Comparison of ENCODE assay signal across 19 cellular contexts in the genomic region with DNA sequence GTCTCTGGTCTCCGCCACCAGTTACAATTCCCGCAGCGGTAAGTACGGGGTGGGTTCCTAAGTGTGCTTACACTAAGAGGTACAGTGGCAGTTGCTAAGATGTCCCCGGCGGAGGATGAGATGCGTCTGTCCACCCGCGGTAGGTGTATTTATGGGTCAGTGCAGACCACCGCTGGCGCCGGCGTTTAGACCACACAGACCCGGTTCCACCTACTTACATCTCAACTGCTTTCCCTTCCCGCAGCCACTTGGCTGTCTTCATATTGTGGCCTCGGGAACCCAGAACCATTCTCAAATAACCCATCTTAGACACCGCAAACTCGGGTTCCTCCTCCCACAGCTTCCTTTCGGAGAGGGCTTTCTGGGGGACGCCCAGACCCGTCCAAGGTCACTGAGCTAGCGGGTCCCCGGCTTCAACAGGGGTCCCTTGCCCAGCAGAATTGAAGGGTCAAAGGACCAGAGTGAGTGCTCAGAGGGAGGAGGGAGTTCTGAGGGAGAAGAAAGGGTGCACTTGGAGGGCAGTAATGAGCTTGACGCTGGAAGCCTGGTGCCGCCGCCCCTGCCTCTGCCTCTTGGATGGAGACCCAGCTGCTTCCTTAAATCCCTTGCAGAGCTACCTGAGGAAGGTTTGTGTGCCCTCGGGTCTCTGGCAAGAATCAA. TPM values are rescaled to one million over a fixed set of nuclear protein-coding genes. Genes with fewer than 3 reads are reported as not detected.
DNase-seq lines count a peak whose midpoint lies in the region; ATAC-seq and TF ChIP-seq lines count a peak whose summit lies in the region.
"Had no signal": no experiment of that assay in that cellular context is flagged by ENCODE, and none has a peak within 500 bp of the region (broad histone marks: within the 10 kb centered on the region; RNA-seq: fewer than 3 reads in every experiment).

No MANE protein-coding gene starts in this region.

- H3K79me1 ChIP-seq in trophoblast cell (ENCODE audit: low read length), result no peaks in the 10 kb centered on the region

- H4K91ac ChIP-seq in trophoblast cell (ENCODE audit: low read depth, low read length), result no peak overlapping the region

- H3K14ac ChIP-seq in trophoblast cell (ENCODE audit: low read length), result no peak overlapping the region

- H3K36me3 Mint-ChIP-seq in GM23338 (ENCODE audit: low read depth) (no peaks in the 10 kb centered on the region; the same call in 2 of the 3 replicates), type B pancreatic cell (no peaks in the 10 kb centered on the region)
- no peaks in the 10 kb centered on the region for H3K36me3 Mint-ChIP-seq in central memory CD8-positive, alpha-beta T cell (ENCODE audit: insufficient read depth)

- peak overlapping the region; percentile 93 for H3K4me3 ChIP-seq in GM23338
- H3K4me3 ChIP-seq in trophoblast cell (ENCODE audit: low read depth, low read length), result peak overlapping the region; percentile 12
- H3K4me3 ChIP-seq: prostate gland, SJSA1, thyroid gland had no signal

- ATAC-seq in GM23338, result peak; percentile 2
- no peak for ATAC-seq in central memory CD8-positive, alpha-beta T cell (replicated peaks; ENCODE audit: extremely low read depth, poor library complexity, severe bottlenecking)
- ATAC-seq: left cardiac atrium; PC-3; stimulated activated effector memory CD8-positive, alpha-beta T cell treated with anti-CD3 and anti-CD28 coated beads, Interleukin-12 subunit alpha, Interleukin-12 subunit beta, amount 100 ng/mL, for 72 hours had no signal

- no peak overlapping the region for H2BK5ac ChIP-seq in trophoblast cell (ENCODE audit: low read depth, low read length, poor library complexity)

- H3K27ac Mint-ChIP-seq in GM23338 (no peak overlapping the region), type B pancreatic cell (no peak overlapping the region)
- no peak overlapping the region for H3K27ac Mint-ChIP-seq in central memory CD8-positive, alpha-beta T cell (ENCODE audit: low read depth)
- H3K27ac Mint-ChIP-seq: stimulated activated effector memory CD8-positive, alpha-beta T cell treated with anti-CD3 and anti-CD28 coated beads, Interleukin-12 subunit alpha, Interleukin-12 subunit beta, amount 100 ng/mL, for 72 hours had no signal

- no peak overlapping the region for H3K9ac ChIP-seq in trophoblast cell (ENCODE audit: low read length)

- no peak overlapping the region for H4K12ac ChIP-seq in trophoblast cell (ENCODE audit: low read depth, low read length)

- H3K27me3 Mint-ChIP-seq in GM23338 (ENCODE audit: insufficient read depth, low read depth, poor library complexity), result peaks cover 22% of the 10 kb centered on the region
- peaks cover 2% of the 10 kb centered on the region for H3K27me3 Mint-ChIP-seq in central memory CD8-positive, alpha-beta T cell
- peaks cover 20% of the 10 kb centered on the region for H3K27me3 Mint-ChIP-seq in type B pancreatic cell

- peaks cover 23% of the 10 kb centered on the region for H3F3A ChIP-seq in GM23338 (replicated peaks; ENCODE audit: low read depth)

- H4K20me1 ChIP-seq in GM23338 (replicated peaks; ENCODE audit: insufficient read depth), result no peaks in the 10 kb centered on the region

- peaks cover 30% of the 10 kb centered on the region for H3K4me1 Mint-ChIP-seq in GM23338
- H3K4me1 Mint-ChIP-seq in central memory CD8-positive, alpha-beta T cell, result peaks cover 25% of the 10 kb centered on the region
- peaks cover 23% of the 10 kb centered on the region for H3K4me1 Mint-ChIP-seq in type B pancreatic cell (ENCODE audit: unreplicated experiment)

- no peak overlapping the region for H2BK12ac ChIP-seq in trophoblast cell (ENCODE audit: low read length)

- H3K18ac ChIP-seq in trophoblast cell (ENCODE audit: low read length), result no peak overlapping the region

- no peak overlapping the region for H3K4me3 Mint-ChIP-seq in GM23338
- peak overlapping the region; percentile 31 for H3K4me3 Mint-ChIP-seq in central memory CD8-positive, alpha-beta T cell
- no peak overlapping the region for H3K4me3 Mint-ChIP-seq in type B pancreatic cell
- H3K4me3 Mint-ChIP-seq: stimulated activated effector memory CD8-positive, alpha-beta T cell treated with anti-CD3 and anti-CD28 coated beads, Interleukin-12 subunit alpha, Interleukin-12 subunit beta, amount 100 ng/mL, for 72 hours had no signal

- H3K9me3 Mint-ChIP-seq in GM23338 (no peaks in the 10 kb centered on the region; the same call in 2 of the 3 replicates), type B pancreatic cell (no peaks in the 10 kb centered on the region)
- H3K9me3 Mint-ChIP-seq in central memory CD8-positive, alpha-beta T cell, result no peaks in the 10 kb centered on the region
- H3K9me3 Mint-ChIP-seq: stimulated activated effector memory CD8-positive, alpha-beta T cell treated with anti-CD3 and anti-CD28 coated beads, Interleukin-12 subunit alpha, Interleukin-12 subunit beta, amount 100 ng/mL, for 72 hours had no signal

- no CpG with 5 or more reads among the region's 27 CpGs for WGBS in trophoblast cell (ENCODE audit: extremely low coverage, insufficient coverage, insufficient read length)

- H3K27me3 ChIP-seq in GM23338 (ENCODE audit: insufficient read depth), result peaks cover 85% of the 10 kb centered on the region
- peaks cover 85% of the 10 kb centered on the region for H3K27me3 ChIP-seq in trophoblast cell (ENCODE audit: insufficient read depth, low read length)

- TF ChIP-seq CTCF in GM23338 (conservative IDR thresholded peaks at IDR 0.05; ENCODE audit: low read depth in 2 of 2) (no peak), type B pancreatic cell (conservative IDR thresholded peaks at IDR 0.05) (no peak)

- H3K79me2 ChIP-seq in GM23338 (replicated peaks; ENCODE audit: insufficient read depth), result peaks cover 11% of the 10 kb centered on the region; the same call in 1 of the 2 replicates
- H3K79me2 ChIP-seq in trophoblast cell (ENCODE audit: control insufficient read depth, insufficient read depth, low read length, poor library complexity), result no peaks in the 10 kb centered on the region

- no peak overlapping the region for H2AK5ac ChIP-seq in trophoblast cell (ENCODE audit: low read length)

- H3K23ac ChIP-seq in trophoblast cell (ENCODE audit: low read length), result no peak overlapping the region

- H3K4me2 ChIP-seq in GM23338 (peak overlapping the region; percentile 90), trophoblast cell (ENCODE audit: low read length) (no peak overlapping the region)

- H3K36me3 ChIP-seq in GM23338 (ENCODE audit: insufficient read depth) (no peaks in the 10 kb centered on the region), trophoblast cell (ENCODE audit: control insufficient read depth in 1 of 2, insufficient read depth in 2 of 2, low read length in 2 of 2) (no peaks in the 10 kb centered on the region)
- H3K36me3 ChIP-seq: ascending aorta, prostate gland, SJSA1, thyroid gland had no signal

- no peak overlapping the region for H4K8ac ChIP-seq in trophoblast cell (ENCODE audit: low read depth, low read length)

- H2AFZ ChIP-seq in GM23338 (peak overlapping the region; percentile 44), trophoblast cell (ENCODE audit: insufficient read depth, low read length, poor library complexity) (no peak overlapping the region)

- H3K4ac ChIP-seq in trophoblast cell (ENCODE audit: low read depth, low read length), result no peak overlapping the region

- peaks cover 48% of the 10 kb centered on the region for H3K4me1 ChIP-seq in GM23338 (ENCODE audit: insufficient read depth)
- peaks cover 0 to 14% of the 10 kb centered on the region in 2 experiments for H3K4me1 ChIP-seq in trophoblast cell (ENCODE audit: control insufficient read depth in 1 of 2, insufficient read depth in 2 of 2, low read length in 2 of 2)

- peaks cover 2% of the 10 kb centered on the region for H3K9me3 ChIP-seq in trophoblast cell (ENCODE audit: insufficient read depth, low read depth, low read length)
- H3K9me3 ChIP-seq: ascending aorta, prostate gland, thyroid gland had no signal

- H3K9me2 ChIP-seq in GM23338 (ENCODE audit: insufficient read depth), result no peaks in the 10 kb centered on the region

- H3K27ac ChIP-seq in GM23338 (ENCODE audit: low read depth) (no peak overlapping the region), trophoblast cell (ENCODE audit: low read depth, low read length) (no peak overlapping the region)
- H3K27ac ChIP-seq: ascending aorta, epithelial cell of prostate, prostate gland, SJSA1, thyroid gland had no signal

- DNase-seq in GM23338 (ENCODE audit: low spot score) (peak; percentile 77), iPS-NIHi11 (ENCODE audit: low spot score) (peak; percentile 49), trophoblast cell (no peak), type B pancreatic cell (ENCODE audit: extremely low spot score, unreplicated experiment) (no peak), NCI-H1417 treated with DMSO at 0.1 percent for 48 hours (lab: John Stamatoyannopoulos, UW) (no peak), mesenteric fat pad (ENCODE audit: low spot score) (no peak), DMS 273 treated with DMSO at 0.1 percent for 48 hours (lab: John Stamatoyannopoulos, UW) (no peak)
- DNase-seq in central memory CD8-positive, alpha-beta T cell (ENCODE audit: low spot score in 2 of 2), result no peak
- DNase-seq: activated CD4-positive, alpha-beta T cell treated with anti-CD3 and anti-CD28 coated beads for 1 hour; left cardiac atrium; NCI-H526 treated with DMSO at 0.1 percent for 48 hours; PC-3; T-helper 9 cell; thyroid gland had no signal

- H2BK120ac ChIP-seq in trophoblast cell (ENCODE audit: insufficient read depth, low read length, poor library complexity), result no peak overlapping the region

TF ChIP-seq in GM23338, 12 proteins besides CTCF, POLR2A, EP300 and RAD21 (continues in another document):
- TF ChIP-seq CREB1 (CRISPR knock-in tag; IDR thresholded peaks at IDR 0.05; ENCODE audit: low read depth), result 0 out of 2 replicates have a peak, but pooled peaks have one; percentile 3

RNA-seq across cellular contexts. Expression of gene NR5A2, which starts 8.6 kb away (rescaled TPM):
- total RNA-seq in GM23338 (2014; rRNA removed; shearing (Covaris generic)), result 8.8 and 13.1 TPM in 2 replicates
- polyA plus RNA-seq in GM23338 (2016; fragmentation: Nextera tagmentation; extraction: Ambion mirVana), result 4.4 and 4.5 TPM in 2 replicates
- not detected in 2 replicates for polyA plus RNA-seq in trophoblast cell (2013)
- total RNA-seq in type B pancreatic cell (ENCODE audit: low replicate concordance) (3.5 and 6.2 TPM in 2 replicates), mesenteric fat pad (9.6 TPM)

Comparison
In these comparisons a context has a peak if more than half of its experiments do, and no peak if none do; other contexts are left out.
1. DNase-seq: peak in GM23338 (single experiment) and iPS-NIHi11 (single experiment); none in central memory CD8-positive, alpha-beta T cell (0 of 2), trophoblast cell (0 of 2), type B pancreatic cell (single experiment), NCI-H1417 treated with DMSO at 0.1 percent for 48 hours (single experiment), mesenteric fat pad (single experiment) and DMS 273 treated with DMSO at 0.1 percent for 48 hours (single experiment).